1 cellular context compared by ENCODE assay signal in genomic region chr4:110134269-110134889, GRCh38.
A peak's percentile ranks its signal among the peaks of the same experiment; 100 is the strongest.
TF ChIP-seq lines count a peak whose summit lies in the region.

No MANE protein-coding gene starts in this region.

TF ChIP-seq in A549, 52 proteins besides CTCF, POLR2A, EP300 and RAD21 (continued from another document):
- peak; percentile 76 for TF ChIP-seq MAFK (IDR thresholded peaks at IDR 0.05; ENCODE audit: partially characterized antibody)
- TF ChIP-seq FOSB (CRISPR knock-in tag; IDR thresholded peaks at IDR 0.05): no peak
- no peak for TF ChIP-seq CHD4 (IDR thresholded peaks at IDR 0.05; ENCODE audit: borderline replicate concordance)
- TF ChIP-seq TP53 (CRISPR knock-in tag; IDR thresholded peaks at IDR 0.05): no peak
